In the genomic region with DNA sequence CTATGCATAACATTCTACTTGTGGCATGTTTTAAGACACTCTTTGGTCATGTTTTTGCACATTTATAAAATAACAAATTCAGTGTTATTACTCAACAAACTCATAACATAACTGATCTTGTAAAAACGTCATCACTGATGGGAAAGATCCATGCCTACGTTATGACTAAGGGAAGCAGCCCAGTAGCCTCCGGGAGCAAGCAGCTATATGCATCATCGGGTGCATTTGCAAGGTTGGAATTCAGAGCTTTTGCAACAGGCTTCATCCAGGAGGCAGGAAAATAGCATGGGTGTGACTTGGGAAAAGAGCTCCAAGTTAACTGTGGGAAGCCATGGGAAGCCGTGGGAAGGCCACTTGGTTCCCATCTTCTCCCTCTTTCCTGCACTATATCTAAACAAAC, we compare ENCODE assay signal across 11 cellular contexts.
DNase-seq lines count a peak whose midpoint lies in the region; ATAC-seq, FAIRE-seq and TF ChIP-seq lines count a peak whose summit lies in the region.
"Had no signal": no experiment of that assay in that cellular context is flagged by ENCODE, and none has a peak within 500 bp of the region (broad histone marks: within the 10 kb centered on the region; RNA-seq: fewer than 3 reads in every experiment).

No MANE protein-coding gene starts in this region.

- H3K36me3 ChIP-seq in HUES48 (ENCODE audit: control insufficient read depth, insufficient read depth, low read length) (no peaks in the 10 kb centered on the region), mammary epithelial cell (ENCODE audit: insufficient read depth, low read length) (no peaks in the 10 kb centered on the region), keratinocyte (ENCODE audit: control insufficient read depth in 2 of 2, extremely low read depth in 1 of 2, insufficient read depth in 2 of 2, low read length in 2 of 2) (no peaks in the 10 kb centered on the region), uterus (no peaks in the 10 kb centered on the region)

- 2% methylated on average over 5 of the region's 5 CpGs for WGBS in mammary epithelial cell (ENCODE audit: low coverage, missing lambda C conversion rate)

- H3K79me2 ChIP-seq in mammary epithelial cell (ENCODE audit: insufficient read depth, low read length) (no peaks in the 10 kb centered on the region), keratinocyte (ENCODE audit: control insufficient read depth, insufficient read depth, low read length) (no peaks in the 10 kb centered on the region)

- FAIRE-seq in keratinocyte (lab: Jason Lieb, UNC), result peak; percentile 100

- in situ Hi-C loops in mammary epithelial cell (cut with MboI; ENCODE audit: low sequenced_read_pairs in 2 of 2), result no loop called here

- H3K9me3 ChIP-seq in HUES48 (ENCODE audit: control insufficient read depth, insufficient read depth, low read length), result no peaks in the 10 kb centered on the region
- H3K9me3 ChIP-seq in mammary epithelial cell (replicated peaks; ENCODE audit: insufficient read depth, low read length), result no peaks in the 10 kb centered on the region
- H3K9me3 ChIP-seq in keratinocyte (ENCODE audit: control insufficient read depth, low read depth, low read length), result no peaks in the 10 kb centered on the region
- H3K9me3 ChIP-seq in uterus, result no peaks in the 10 kb centered on the region

- H3K4me2 ChIP-seq in mammary epithelial cell (ENCODE audit: insufficient read depth, low read depth, low read length) (no peak overlapping the region), keratinocyte (ENCODE audit: control insufficient read depth, extremely low read depth, insufficient read depth, low read depth, low read length) (peak overlapping the region; percentile 59)

- TF ChIP-seq CTCF in mammary epithelial cell (conservative IDR thresholded peaks at IDR 0.05 in 1 of 2, IDR thresholded peaks at IDR 0.05 in 1 of 2; ENCODE audit: extremely low read depth in 1 of 2, insufficient read depth in 1 of 2, low read depth in 1 of 2, low read length in 2 of 2) (no peak), keratinocyte (optimal IDR thresholded peaks at IDR 0.05 in 1 of 3, IDR thresholded peaks at IDR 0.05 in 1 of 3, conservative IDR thresholded peaks at IDR 0.05 in 1 of 3; ENCODE audit: extremely low read depth in 1 of 3, insufficient read depth in 2 of 3, low read length in 3 of 3) (no peak), uterus (IDR thresholded peaks at IDR 0.05) (no peak)

- H3K9ac ChIP-seq in HUES48 (ENCODE audit: low read depth, low read length), result no peak overlapping the region
- peak overlapping the region; percentile 38 for H3K9ac ChIP-seq in mammary epithelial cell (ENCODE audit: insufficient read depth, low read length)
- peak overlapping the region; percentile 62 for H3K9ac ChIP-seq in keratinocyte (ENCODE audit: control insufficient read depth, extremely low read depth, insufficient read depth, low read length)

- DNase-seq in AG08396 (ENCODE audit: low spot score), result peak; percentile 85
- peak; percentile 96 for DNase-seq in mammary epithelial cell
- peak; percentile 98 for DNase-seq in keratinocyte (ENCODE audit: low read depth, low spot score)
- no peak for DNase-seq in uterus
- DNase-seq in activated T-cell treated with anti-CD3 and anti-CD28 coated beads for 4 hours, result no peak
- DNase-seq in nucleus accumbens (lab: John Stamatoyannopoulos, UW), result no peak
- DNase-seq: aorta, C1 segment of cervical spinal cord had no signal

- dilution Hi-C loops in mammary epithelial cell (cut with HindIII; ENCODE audit: low sequenced_read_pairs), result no loop called here
- dilution Hi-C loops in keratinocyte (cut with MboI; ENCODE audit: extremely low pct_ligation_motif_present, low sequenced_read_pairs), result no loop called here

- no peak for ATAC-seq in GM18517 (IDR thresholded peaks at IDR 0.05; ENCODE audit: unreplicated experiment)
- ATAC-seq: stimulated activated memory B cell treated with anti-CD40 and anti-IgM and Interleukin-4, amounts not matched to agents 10 μg/mL and 1 μg/mL and 100 μg/mL, for 72 hours had no signal

- H3K27ac ChIP-seq in HUES48 (ENCODE audit: low read depth, low read length), result peak overlapping the region; percentile 44
- peak overlapping the region; percentile 84 for H3K27ac ChIP-seq in mammary epithelial cell (ENCODE audit: insufficient read depth, low read depth, low read length)
- peak overlapping the region; percentile 92 for H3K27ac ChIP-seq in keratinocyte (ENCODE audit: control insufficient read depth, insufficient read depth, low read length)
- H3K27ac ChIP-seq in uterus, result no peak overlapping the region

- H3K4me3 ChIP-seq in HUES48 (ENCODE audit: low read depth, low read length) (no peak overlapping the region), mammary epithelial cell (replicated peaks in 1 of 3; ENCODE audit: insufficient read depth in 1 of 3, low read depth in 2 of 3, low read length in 3 of 3) (no peak overlapping the region), keratinocyte (ENCODE audit: control insufficient read depth in 2 of 3, extremely low read depth in 1 of 3, insufficient read depth in 2 of 3, low read depth in 1 of 3, low read length in 3 of 3) (no peak overlapping the region), uterus (no peak overlapping the region)

- H4K20me1 ChIP-seq in mammary epithelial cell (ENCODE audit: insufficient read depth, low read length) (no peaks in the 10 kb centered on the region), keratinocyte (ENCODE audit: control insufficient read depth, extremely low read depth, insufficient read depth, low read length) (no peaks in the 10 kb centered on the region)

- H3K27me3 ChIP-seq in HUES48 (ENCODE audit: control insufficient read depth, insufficient read depth, low read length) (no peaks in the 10 kb centered on the region), mammary epithelial cell (ENCODE audit: insufficient read depth, low read length) (no peaks in the 10 kb centered on the region), keratinocyte (ENCODE audit: control insufficient read depth, extremely low read depth, insufficient read depth, low read length) (no peaks in the 10 kb centered on the region), uterus (no peaks in the 10 kb centered on the region)

- TF ChIP-seq POLR2A in uterus (IDR thresholded peaks at IDR 0.05), result no peak

- intact Hi-C loops in mammary epithelial cell (cut with micrococcal nuclease), result loop anchor here (1.0 kb wide), 3 partner anchors 52 to 415 kb away; no protein-coding TSS in a partner anchor
- intact Hi-C loops in uterus (cut with DNase I; ENCODE audit: low total_unique reads), result no loop called here

- CTCF ChIA-PET in mammary epithelial cell (lab: Charles Lee; ENCODE audit: low non-redundant PET), result interaction anchor here (0.6 kb wide), 3 partner anchors 125 to 449 kb away, joined by 3 to 16 read pairs (median 3); no protein-coding TSS in a partner anchor

- H2AFZ ChIP-seq in mammary epithelial cell (ENCODE audit: low read depth, low read length) (peak overlapping the region; percentile 43), keratinocyte (ENCODE audit: control insufficient read depth, low read length) (peak overlapping the region; percentile 16)

- H3K4me1 ChIP-seq in HUES48 (ENCODE audit: control insufficient read depth, insufficient read depth, low read length) (peaks cover 12% of the 10 kb centered on the region), mammary epithelial cell (ENCODE audit: insufficient read depth, low read length) (peaks cover 24% of the 10 kb centered on the region), keratinocyte (ENCODE audit: control insufficient read depth, extremely low read depth, insufficient read depth, low read length) (peaks cover 29% of the 10 kb centered on the region), uterus (no peaks in the 10 kb centered on the region)

- H3K9me1 ChIP-seq in keratinocyte (ENCODE audit: control insufficient read depth, extremely low read depth, insufficient read depth, low read length), result no peaks in the 10 kb centered on the region

- BruUV-seq in mammary epithelial cell (replicated peaks; lab: Mats Ljungman, UMichigan), result no TSS peak

Comparison
In these comparisons a context has a peak if more than half of its experiments do, and no peak if none do; other contexts are left out.
1. DNase-seq: peak in AG08396 (single experiment), mammary epithelial cell (single experiment) and keratinocyte (single experiment); none in uterus (0 of 2), activated T-cell treated with anti-CD3 and anti-CD28 coated beads for 4 hours (single experiment) and nucleus accumbens (0 of 56).
2. H3K27ac ChIP-seq: peak in HUES48 (single experiment), mammary epithelial cell (single experiment) and keratinocyte (single experiment); none in uterus (0 of 2).